23 cellular contexts compared by ENCODE assay signal in the genomic region with DNA sequence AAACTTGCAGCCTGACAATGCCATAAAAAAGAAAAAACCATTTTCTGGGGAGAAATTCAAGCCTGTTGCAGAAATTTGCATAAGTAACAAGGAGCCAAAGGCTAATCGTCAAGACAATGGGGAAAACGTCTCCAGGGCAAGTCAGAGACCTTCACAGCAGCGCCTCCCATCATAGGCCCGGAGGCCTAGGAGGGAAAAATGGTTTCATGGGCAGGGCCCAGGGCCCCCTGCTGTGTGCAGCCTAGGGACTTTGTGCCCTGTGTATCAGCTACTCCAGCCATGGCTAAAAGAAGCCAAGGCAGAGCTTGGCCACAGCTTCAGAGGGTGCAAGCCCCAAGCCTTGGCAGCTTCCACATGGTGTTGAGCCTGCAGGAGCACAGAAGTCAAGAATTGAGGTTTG.
"Had no signal": no experiment of that assay in that cellular context is flagged by ENCODE, and none has a peak within 500 bp of the region (broad histone marks: within the 10 kb centered on the region; RNA-seq: fewer than 3 reads in every experiment).

No MANE protein-coding gene starts in this region.

- H3K27me3 ChIP-seq: colonic mucosa, dorsolateral prefrontal cortex, esophagus squamous epithelium, foreskin keratinocyte, gastrocnemius medialis, gastroesophageal sphincter, hepatocyte had no signal

- H3K36me3 ChIP-seq: colonic mucosa, esophagus squamous epithelium, gastrocnemius medialis, gastroesophageal sphincter, heart left ventricle, heart right ventricle had no signal

- DNase-seq: colonic mucosa; cortex of kidney; dermis blood vessel endothelial cell; dorsolateral prefrontal cortex; effector CD4-positive, alpha-beta T cell; effector CD8-positive, alpha-beta T cell; effector memory CD4-positive, alpha-beta T cell; effector memory CD8-positive, alpha-beta T cell; endodermal cell; erythroblast; esophagus squamous epithelium; foreskin fibroblast; foreskin keratinocyte; foreskin melanocyte; gastrocnemius medialis; glutamatergic neuron; head of caudate nucleus; heart left ventricle; heart right ventricle had no signal

- H3K9me3 ChIP-seq: gastrocnemius medialis, gastroesophageal sphincter had no signal

- H3K4me3 ChIP-seq: colonic mucosa, coronary artery, dorsolateral prefrontal cortex, esophagus squamous epithelium, gastrocnemius medialis, gastroesophageal sphincter, heart left ventricle, heart right ventricle, hepatocyte had no signal

- H3K27ac ChIP-seq: colonic mucosa, coronary artery, dorsolateral prefrontal cortex, epithelial cell of prostate, esophagus squamous epithelium, foreskin keratinocyte, gastrocnemius medialis, gastroesophageal sphincter, heart left ventricle, heart right ventricle, hepatocyte had no signal

- H3K4me1 ChIP-seq: colonic mucosa, esophagus squamous epithelium, foreskin keratinocyte, gastrocnemius medialis, gastroesophageal sphincter, heart left ventricle, heart right ventricle had no signal
